ENCODE assay signal across 1 cellular context in genomic region chr18:50863840-50864239, GRCh38.
TF ChIP-seq lines count a peak whose summit lies in the region.

No MANE protein-coding gene starts in this region.

TF ChIP-seq in HepG2, 621 proteins besides CTCF, POLR2A, EP300 and RAD21 (continued from another document):
- TF ChIP-seq ZNF382 (CRISPR knock-in tag; IDR thresholded peaks at IDR 0.05; ENCODE audit: borderline replicate concordance) (no peak), KDM3A (CRISPR knock-in tag; IDR thresholded peaks at IDR 0.05; ENCODE audit: low read depth) (no peak), PHF21A (CRISPR knock-in tag; IDR thresholded peaks at IDR 0.05) (no peak), EED (CRISPR knock-in tag; IDR thresholded peaks at IDR 0.05) (no peak), HMG20B (CRISPR knock-in tag; conservative IDR thresholded peaks at IDR 0.05) (no peak), GTF2F1 (IDR thresholded peaks at IDR 0.05; ENCODE audit: low read length) (no peak), ZNF333 (CRISPR knock-in tag; IDR thresholded peaks at IDR 0.05; ENCODE audit: borderline replicate concordance) (no peak), KMT2B (CRISPR knock-in tag; IDR thresholded peaks at IDR 0.05) (no peak), ZNF282 (IDR thresholded peaks at IDR 0.05; ENCODE audit: partially characterized antibody) (no peak), POLR2G (IDR thresholded peaks at IDR 0.05; ENCODE audit: low read depth, low read length) (no peak), ZNF33B (CRISPR knock-in tag; IDR thresholded peaks at IDR 0.05) (no peak), CCDC6 (CRISPR knock-in tag; IDR thresholded peaks at IDR 0.05) (no peak)
